In the genomic region with DNA sequence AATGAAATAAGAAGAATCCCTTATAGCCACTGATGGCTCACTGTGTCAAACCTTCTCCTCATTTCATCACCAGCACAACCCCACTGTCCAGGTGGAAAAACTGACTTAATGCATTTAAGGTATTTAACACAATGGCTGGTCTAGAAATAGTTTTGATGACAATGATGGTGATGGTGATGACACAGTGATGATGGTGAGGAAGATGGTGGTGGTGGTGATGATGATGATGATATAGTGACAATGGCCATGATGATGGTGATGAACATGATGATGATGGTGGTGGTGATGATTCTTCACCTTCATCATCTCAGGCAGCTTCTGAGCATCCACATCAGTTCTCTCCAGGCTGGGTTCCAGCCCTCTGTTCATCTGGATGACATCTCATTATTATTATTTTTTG, we compare ENCODE assay signal across 28 cellular contexts.
"Had no signal": no experiment of that assay in that cellular context is flagged by ENCODE, and none has a peak within 500 bp of the region (broad histone marks: within the 10 kb centered on the region; RNA-seq: fewer than 3 reads in every experiment).

No MANE protein-coding gene starts in this region.

- H3K27ac ChIP-seq: colonic mucosa, coronary artery, dorsolateral prefrontal cortex, epithelial cell of prostate, esophagus muscularis mucosa, esophagus squamous epithelium, foreskin keratinocyte, gastrocnemius medialis, gastroesophageal sphincter, heart left ventricle, heart right ventricle had no signal

- FAIRE-seq: colon, endometrium, endothelial cell of umbilical vein had no signal

- H3K27ac Mint-ChIP-seq: dendritic cell treated with granulocyte-macrophage colony-stimulating factor and Interleukin-4, amounts not matched to agents 40 ng/mL and 50 ng/mL, for 4 days; effector memory CD8-positive, alpha-beta T cell; endodermal cell had no signal

- H3K4me1 ChIP-seq: colonic mucosa, esophagus muscularis mucosa, esophagus squamous epithelium, foreskin keratinocyte, gastrocnemius medialis, gastroesophageal sphincter, heart left ventricle had no signal

- DNase-seq: colonic mucosa; cortex of kidney; dermis blood vessel endothelial cell; effector CD4-positive, alpha-beta T cell; effector CD8-positive, alpha-beta T cell; effector memory CD4-positive, alpha-beta T cell; effector memory CD8-positive, alpha-beta T cell; endodermal cell; erythroblast; esophagus squamous epithelium; foreskin fibroblast; foreskin keratinocyte; foreskin melanocyte; gastrocnemius medialis; glutamatergic neuron; head of caudate nucleus; heart left ventricle; heart right ventricle had no signal

- H3K27me3 ChIP-seq: colonic mucosa, foreskin keratinocyte had no signal

- H3K9me3 ChIP-seq: colonic mucosa, gastrocnemius medialis, heart left ventricle, heart right ventricle had no signal

- H3K36me3 ChIP-seq: colonic mucosa, esophagus muscularis mucosa, esophagus squamous epithelium, gastrocnemius medialis, gastroesophageal sphincter, heart left ventricle, heart right ventricle had no signal

- H3K4me3 ChIP-seq: colonic mucosa, coronary artery, dorsolateral prefrontal cortex, esophagus muscularis mucosa, esophagus squamous epithelium, gastrocnemius medialis, gastroesophageal sphincter, heart left ventricle, heart right ventricle had no signal

- ATAC-seq: effector memory CD8-positive, alpha-beta T cell; esophagus mucosa; gastrocnemius medialis; gastroesophageal sphincter; heart left ventricle; heart right ventricle had no signal
